Comparison of ENCODE assay signal across 23 cellular contexts in genomic region chr9:18676501-18676900, GRCh38.
"Had no signal": no experiment of that assay in that cellular context is flagged by ENCODE, and none has a peak within 500 bp of the region (broad histone marks: within the 10 kb centered on the region; RNA-seq: fewer than 3 reads in every experiment).

No MANE protein-coding gene starts in this region.

- H3K27me3 ChIP-seq: esophagus squamous epithelium, foreskin keratinocyte, right lobe of liver, transverse colon had no signal

- H3K4me1 ChIP-seq: foreskin keratinocyte, lower lobe of right lung, psoas muscle, right lobe of liver had no signal

- DNase-seq: effector memory CD8-positive, alpha-beta T cell; esophagus squamous epithelium; foreskin keratinocyte; kidney; left cardiac atrium; left ventricle myocardium inferior; lower lobe of right lung; midbrain; naive B cell; nephron progenitor cell; psoas muscle; retina; right lobe of liver; stimulated activated CD4-positive, alpha-beta T cell treated with anti-CD3 and anti-CD28 coated beads, Interleukin-2, amount 100 ng/mL, for 24 hours; stimulated activated CD4-positive, alpha-beta T cell treated with anti-CD3 and anti-CD28 coated beads, Interleukin-4, amount 100 ng/mL, for 4 hours; stimulated activated naive B cell treated with anti-CD40 and anti-IgM and Interleukin-4, amounts not matched to agents 10 μg/mL and 1 μg/mL and 100 μg/mL, for 72 hours; stimulated activated naive CD8-positive, alpha-beta T cell treated with anti-CD3 and anti-CD28 coated beads, Interleukin-15, amount 100 ng/mL, for 72 hours; substantia nigra; transverse colon had no signal

- H3K9me3 Mint-ChIP-seq: dendritic cell treated with granulocyte-macrophage colony-stimulating factor and Interleukin-4, amounts not matched to agents 40 ng/mL and 50 ng/mL, for 4 days; effector memory CD8-positive, alpha-beta T cell; naive B cell; nephron progenitor cell; stimulated activated naive B cell treated with anti-CD40 and anti-IgM and Interleukin-4, amounts not matched to agents 10 μg/mL and 1 μg/mL and 100 μg/mL, for 72 hours; stimulated activated naive CD8-positive, alpha-beta T cell treated with anti-CD3 and anti-CD28 coated beads, Interleukin-15, amount 100 ng/mL, for 72 hours had no signal

- H3K9me3 ChIP-seq: esophagus squamous epithelium, left ventricle myocardium inferior, lower lobe of right lung, psoas muscle, right lobe of liver, thoracic aorta, transverse colon had no signal

- ATAC-seq: effector memory CD8-positive, alpha-beta T cell; foreskin keratinocyte; lower lobe of right lung; psoas muscle; right lobe of liver; stimulated activated naive B cell treated with anti-CD40 and anti-IgM and Interleukin-4, amounts not matched to agents 10 μg/mL and 1 μg/mL and 100 μg/mL, for 72 hours; stimulated activated naive CD8-positive, alpha-beta T cell treated with anti-CD3 and anti-CD28 coated beads, Interleukin-15, amount 100 ng/mL, for 72 hours had no signal

- H3K4me3 ChIP-seq: esophagus squamous epithelium, left ventricle myocardium inferior, lower lobe of right lung, psoas muscle, right lobe of liver, skin epidermis, thoracic aorta, transverse colon had no signal

- H3K36me3 ChIP-seq: esophagus squamous epithelium, left ventricle myocardium inferior, lower lobe of right lung, right lobe of liver, thoracic aorta, transverse colon had no signal

- H3K27ac ChIP-seq: esophagus squamous epithelium, foreskin keratinocyte, left ventricle myocardium inferior, lower lobe of right lung, psoas muscle, right lobe of liver, skin epidermis, thoracic aorta, transverse colon had no signal

- H3K36me3 Mint-ChIP-seq: memory B cell; naive B cell; stimulated activated naive B cell treated with anti-CD40 and anti-IgM and Interleukin-4, amounts not matched to agents 10 μg/mL and 1 μg/mL and 100 μg/mL, for 72 hours had no signal

- H3K27ac Mint-ChIP-seq: dendritic cell treated with granulocyte-macrophage colony-stimulating factor and Interleukin-4, amounts not matched to agents 40 ng/mL and 50 ng/mL, for 4 days; effector memory CD8-positive, alpha-beta T cell; memory B cell; nephron progenitor cell; stimulated activated naive B cell treated with anti-CD40 and anti-IgM and Interleukin-4, amounts not matched to agents 10 μg/mL and 1 μg/mL and 100 μg/mL, for 72 hours had no signal
